In the genomic region with DNA sequence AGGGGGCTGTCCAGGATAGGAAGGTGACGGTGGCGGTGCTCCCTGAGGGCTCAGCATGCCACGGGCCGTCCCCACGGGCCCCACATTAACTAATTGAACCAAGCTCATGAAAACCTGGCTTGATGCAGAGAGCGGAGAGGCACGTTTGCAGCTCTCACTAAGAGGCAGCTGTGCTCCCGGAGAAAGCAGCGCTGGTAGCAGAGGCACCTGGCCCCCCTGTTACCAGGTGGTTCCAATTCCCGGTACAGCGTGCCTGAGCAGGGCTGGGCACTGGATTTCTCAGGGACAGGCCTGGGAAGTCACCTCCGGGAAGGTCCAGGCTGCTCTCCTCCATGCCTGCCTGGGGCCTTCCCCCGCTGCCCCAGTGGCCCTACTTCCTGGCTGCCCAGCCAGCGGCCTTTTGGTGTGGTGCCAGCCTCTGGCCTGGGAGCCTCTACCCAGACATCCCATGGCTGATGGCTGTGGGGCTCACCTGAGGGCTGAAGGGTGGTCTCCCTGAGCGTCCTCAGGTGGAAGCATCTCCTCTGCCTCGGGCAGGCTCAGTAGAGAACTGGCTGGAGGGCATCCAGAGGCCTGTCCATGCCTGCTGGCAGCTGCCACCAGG, we compare ENCODE assay signal across 10 cellular contexts. TPM values are rescaled to one million over a fixed set of nuclear protein-coding genes. Genes with fewer than 3 reads are reported as not detected.
DNase-seq lines count a peak whose midpoint lies in the region; ATAC-seq, FAIRE-seq and TF ChIP-seq lines count a peak whose summit lies in the region.
"Had no signal": no experiment of that assay in that cellular context is flagged by ENCODE, and none has a peak within 500 bp of the region (broad histone marks: within the 10 kb centered on the region; RNA-seq: fewer than 3 reads in every experiment).

No MANE protein-coding gene starts in this region.

- H3K4me3 ChIP-seq in SK-N-SH (ENCODE audit: low read depth in 2 of 2, low read length in 1 of 2) (no peak overlapping the region), stomach (peak overlapping the region; percentile 43 to 63 (median 56))

- H3F3A ChIP-seq in SK-N-SH (replicated peaks; ENCODE audit: insufficient read depth) = no peaks in the 10 kb centered on the region

- POLR2A ChIA-PET in SK-N-SH (lab: Yijun Ruan, JAX) = no interaction called here

- peak overlapping the region; percentile 83 for H3K4me3 Mint-ChIP-seq in activated T-cell treated with anti-CD3 and anti-CD28 coated beads, Interleukin-2, amount 50 U/mL, for 24 hours
- H3K4me3 Mint-ChIP-seq: neural crest cell had no signal

- intact Hi-C loops in stomach (cut with DNase I; ENCODE audit: low total_unique reads) = no loop called here

- no peak overlapping the region for H3K9ac ChIP-seq in SK-N-SH

- H3K27ac ChIP-seq in SK-N-SH (ENCODE audit: low read depth in 2 of 2, low read length in 1 of 2) = no peak overlapping the region
- peak overlapping the region; percentile 74 to 88 (median 82) for H3K27ac ChIP-seq in stomach

- H3K9me3 Mint-ChIP-seq in activated T-cell treated with anti-CD3 and anti-CD28 coated beads, Interleukin-2, amount 50 U/mL, for 24 hours = no peaks in the 10 kb centered on the region
- H3K9me3 Mint-ChIP-seq: neural crest cell had no signal

- ATAC-seq in SK-N-SH treated with all-trans-retinoic acid at 6 μM for 48 hours (no peak), GM18498 (IDR thresholded peaks at IDR 0.05; ENCODE audit: unreplicated experiment) (no peak), HG03520 (IDR thresholded peaks at IDR 0.05; ENCODE audit: unreplicated experiment) (no peak)

- H3K79me2 ChIP-seq in SK-N-SH (ENCODE audit: insufficient read depth) = no peaks in the 10 kb centered on the region

- H3K9me3 ChIP-seq in SK-N-SH (no peaks in the 10 kb centered on the region), stomach (peaks cover 0 to 6% (median 0%) of the 10 kb centered on the region in 4 donors)

- H3K27me3 ChIP-seq in SK-N-SH (ENCODE audit: insufficient read depth) = no peaks in the 10 kb centered on the region; the same call in 1 of the 2 replicates
- peaks cover 5 to 86% (median 9%) of the 10 kb centered on the region in 3 donors for H3K27me3 ChIP-seq in stomach

- H3K36me3 Mint-ChIP-seq in activated T-cell treated with anti-CD3 and anti-CD28 coated beads, Interleukin-2, amount 50 U/mL, for 24 hours (ENCODE audit: low read depth) = no peaks in the 10 kb centered on the region

- no peaks in the 10 kb centered on the region for H3K9me2 ChIP-seq in SK-N-SH

- H3K4me2 ChIP-seq in SK-N-SH = no peak overlapping the region

- H3K27me3 Mint-ChIP-seq in activated T-cell treated with anti-CD3 and anti-CD28 coated beads, Interleukin-2, amount 50 U/mL, for 24 hours = peaks cover 4% of the 10 kb centered on the region

- no peaks in the 10 kb centered on the region for H4K20me1 ChIP-seq in SK-N-SH (ENCODE audit: insufficient read depth)

- no peak for FAIRE-seq in HTR-8/SVneo (lab: Jason Lieb, UNC)

- no peak overlapping the region for H2AFZ ChIP-seq in SK-N-SH (ENCODE audit: low read depth)

- TF ChIP-seq POLR2A in stomach (IDR thresholded peaks at IDR 0.05) = no peak

- H3K36me3 ChIP-seq in SK-N-SH (replicated peaks in 1 of 2; ENCODE audit: control insufficient read depth in 1 of 2, insufficient read depth in 2 of 2, low read length in 1 of 2) (no peaks in the 10 kb centered on the region), stomach (no peaks in the 10 kb centered on the region)

- TF ChIP-seq EP300 in SK-N-SH (IDR thresholded peaks at IDR 0.05; ENCODE audit: borderline replicate concordance in 1 of 2, low read depth in 1 of 2, low read length in 1 of 2) (no peak), stomach (IDR thresholded peaks at IDR 0.05) (no peak)

- H3K27ac Mint-ChIP-seq in activated T-cell treated with anti-CD3 and anti-CD28 coated beads, Interleukin-2, amount 50 U/mL, for 24 hours = no peak overlapping the region

- CTCF ChIA-PET in SK-N-SH (lab: Yijun Ruan, JAX) = interaction anchor here (1.2 to 4.4 kb wide), 5 partner anchors 13 to 260 kb away, joined by 3 to 43 read pairs (median 5); no protein-coding TSS in a partner anchor

- WGBS in SK-N-SH (ENCODE audit: low lambda C conversion rate) = 55% methylated on average over 6 of the region's 16 CpGs
- WGBS in stomach, 5 donors = 19 to 38% (median 26%) methylated on average over 7 to 16 of the region's 16 CpGs

- TF ChIP-seq RAD21 in SK-N-SH (IDR thresholded peaks at IDR 0.05; ENCODE audit: low read length) = no peak

- H3K4me1 ChIP-seq in SK-N-SH (ENCODE audit: control insufficient read depth in 1 of 2, insufficient read depth in 2 of 2, low read depth in 1 of 2, low read length in 1 of 2) = peaks cover 0 to 6% of the 10 kb centered on the region in 2 experiments; a peak in 1 of 4 replicates
- peaks cover 19 to 51% (median 41%) of the 10 kb centered on the region in 4 donors for H3K4me1 ChIP-seq in stomach

- DNase-seq in SK-N-SH (peak; percentile 54), iPS-NIHi11 (ENCODE audit: low spot score) (peak; percentile 42), stomach (peak; percentile 87), HTR-8/SVneo (ENCODE audit: insufficient read length, low spot score) (no peak)
- DNase-seq in activated T-cell treated with anti-CD3 and anti-CD28 coated beads, Interleukin-2, amount 50 U/mL, for 24 hours = no peak
- DNase-seq: NCI-H2171 treated with DMSO at 0.1 percent for 48 hours had no signal

- TF ChIP-seq CTCF in SK-N-SH (IDR thresholded peaks at IDR 0.05) (no peak), stomach (IDR thresholded peaks at IDR 0.05) (no peak)

- H3K4me1 Mint-ChIP-seq in activated T-cell treated with anti-CD3 and anti-CD28 coated beads, Interleukin-2, amount 50 U/mL, for 24 hours (ENCODE audit: low read depth) = peaks cover 37% of the 10 kb centered on the region
- H3K4me1 Mint-ChIP-seq: neural crest cell had no signal

TF ChIP-seq in SK-N-SH, 30 proteins besides CTCF, POLR2A, EP300 and RAD21 (continues in another document):
- TF ChIP-seq RFX5 (IDR thresholded peaks at IDR 0.05; ENCODE audit: low read length) = no peak
- TF ChIP-seq, protein P1, sequence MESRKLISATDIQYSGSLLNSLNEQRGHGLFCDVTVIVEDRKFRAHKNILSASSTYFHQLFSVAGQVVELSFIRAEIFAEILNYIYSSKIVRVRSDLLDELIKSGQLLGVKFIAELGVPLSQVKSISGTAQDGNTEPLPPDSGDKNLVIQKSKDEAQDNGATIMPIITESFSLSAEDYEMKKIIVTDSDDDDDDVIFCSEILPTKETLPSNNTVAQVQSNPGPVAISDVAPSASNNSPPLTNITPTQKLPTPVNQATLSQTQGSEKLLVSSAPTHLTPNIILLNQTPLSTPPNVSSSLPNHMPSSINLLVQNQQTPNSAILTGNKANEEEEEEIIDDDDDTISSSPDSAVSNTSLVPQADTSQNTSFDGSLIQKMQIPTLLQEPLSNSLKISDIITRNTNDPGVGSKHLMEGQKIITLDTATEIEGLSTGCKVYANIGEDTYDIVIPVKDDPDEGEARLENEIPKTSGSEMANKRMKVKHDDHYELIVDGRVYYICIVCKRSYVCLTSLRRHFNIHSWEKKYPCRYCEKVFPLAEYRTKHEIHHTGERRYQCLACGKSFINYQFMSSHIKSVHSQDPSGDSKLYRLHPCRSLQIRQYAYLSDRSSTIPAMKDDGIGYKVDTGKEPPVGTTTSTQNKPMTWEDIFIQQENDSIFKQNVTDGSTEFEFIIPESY (IDR thresholded peaks at IDR 0.05; ENCODE audit: borderline replicate concordance, low read depth) = no peak
- no peak for TF ChIP-seq EZH2phosphoT487 (IDR thresholded peaks at IDR 0.05; ENCODE audit: borderline replicate concordance, low read depth)
- no peak for TF ChIP-seq RCOR1 (IDR thresholded peaks at IDR 0.05; ENCODE audit: low read length)
- no peak for TF ChIP-seq FOXJ3 (CRISPR knock-in tag; IDR thresholded peaks at IDR 0.05)
- TF ChIP-seq POLR2AphosphoS5 (IDR thresholded peaks at IDR 0.05; ENCODE audit: low read depth, low read length) = no peak

TF ChIP-seq in SK-N-SH treated with all-trans-retinoic acid at 6 μM for 48 hours, 23 proteins besides CTCF, POLR2A, EP300 and RAD21 (continues in another document):
- TF ChIP-seq CSDC2 (CRISPR knock-in tag; IDR thresholded peaks at IDR 0.05) (no peak), SNAI2 (CRISPR knock-in tag; IDR thresholded peaks at IDR 0.05) (no peak), TCF4 (CRISPR knock-in tag; IDR thresholded peaks at IDR 0.05; ENCODE audit: borderline replicate concordance) (no peak), ZFP30 (CRISPR knock-in tag; IDR thresholded peaks at IDR 0.05) (no peak), ZC3H10 (CRISPR knock-in tag; IDR thresholded peaks at IDR 0.05) (no peak)

RNA-seq across cellular contexts. Expression of a gene that starts 1.2 kb away (rescaled TPM):
- polyA plus RNA-seq in SK-N-SH (2012; rRNA removed) (0.05 and 0.15 TPM in 2 replicates), stomach (10 to 100 TPM; 29.3 to 55.8 (median 42.2) TPM)
- 0.10 and 0.12 TPM in 2 replicates for polyA plus RNA-seq in SK-N-SH (2012; cell fraction: cytosol; rRNA removed)
- polyA plus RNA-seq in SK-N-SH (2012; cell fraction: nucleus; rRNA removed) = 0.06 and 0.40 TPM in 2 replicates
- total RNA-seq in stomach = 100 to 1,000 TPM in 1 of 5 donors, 10 to 100 TPM in 4; 12.1 to 155 (median 75.9) TPM

RNA-seq across cellular contexts. Expression of a gene that starts 1.7 kb away (rescaled TPM):
- polyA plus RNA-seq in SK-N-SH (2012; rRNA removed) = not detected in 2 replicates
- polyA plus RNA-seq in SK-N-SH (2012; cell fraction: cytosol; rRNA removed) = not detected in 2 replicates
- polyA plus RNA-seq in SK-N-SH (2012; cell fraction: nucleus; rRNA removed) = 0.06 and 0.07 TPM in 2 replicates
- total RNA-seq in stomach = 10 to 100 TPM in 1 of 5 donors, under 1 TPM in 3, not detected in 1; 0.43 to 11.6 (median 0.50) TPM
- polyA plus RNA-seq in stomach = under 1 TPM; 0.15 to 0.61 (median 0.31) TPM

RNA-seq across cellular contexts. Expression of a gene that starts 45.5 kb away (rescaled TPM):
- polyA plus RNA-seq in SK-N-SH (2012; rRNA removed) (45.1 and 45.3 TPM in 2 replicates), stomach (10 to 100 TPM; 51.5 to 65.3 (median 54.9) TPM)
- 16.4 and 28.2 TPM in 2 replicates for polyA plus RNA-seq in SK-N-SH (2012; cell fraction: cytosol; rRNA removed)
- polyA plus RNA-seq in SK-N-SH (2012; cell fraction: nucleus; rRNA removed) = 77.0 and 98.8 TPM in 2 replicates
- 100 to 1,000 TPM in 1 of 5 donors, 10 to 100 TPM in 3, 1 to 10 TPM in 1; 9.4 to 147 (median 44.2) TPM for total RNA-seq in stomach

Comparison
In these comparisons a context has a peak if more than half of its experiments do, and no peak if none do; other contexts are left out.
1. DNase-seq: peak in SK-N-SH (single experiment), iPS-NIHi11 (single experiment) and stomach (single experiment); none in activated T-cell treated with anti-CD3 and anti-CD28 coated beads, Interleukin-2, amount 50 U/mL, for 24 hours (single experiment) and HTR-8/SVneo (single experiment).
2. H3K27ac ChIP-seq: peak in stomach (5 of 5); none in SK-N-SH (0 of 2).
3. H3K4me3 ChIP-seq: peak in stomach (4 of 4); none in SK-N-SH (0 of 2).
4. RNA of a gene that starts 1.2 kb away (polyA plus RNA-seq): 29.3 to 55.8 TPM in stomach; 0.05 to 0.40 TPM in SK-N-SH; every median in the first group is over 10 times any median in the second.